In genomic region chr11:560305-561147, GRCh38 we compare ENCODE assay signal across 8 cellular contexts. TPM values are rescaled to one million over a fixed set of nuclear protein-coding genes. Genes with fewer than 3 reads are reported as not detected.
DNase-seq lines count a peak whose midpoint lies in the region; ATAC-seq and TF ChIP-seq lines count a peak whose summit lies in the region.

A gene with protein sequence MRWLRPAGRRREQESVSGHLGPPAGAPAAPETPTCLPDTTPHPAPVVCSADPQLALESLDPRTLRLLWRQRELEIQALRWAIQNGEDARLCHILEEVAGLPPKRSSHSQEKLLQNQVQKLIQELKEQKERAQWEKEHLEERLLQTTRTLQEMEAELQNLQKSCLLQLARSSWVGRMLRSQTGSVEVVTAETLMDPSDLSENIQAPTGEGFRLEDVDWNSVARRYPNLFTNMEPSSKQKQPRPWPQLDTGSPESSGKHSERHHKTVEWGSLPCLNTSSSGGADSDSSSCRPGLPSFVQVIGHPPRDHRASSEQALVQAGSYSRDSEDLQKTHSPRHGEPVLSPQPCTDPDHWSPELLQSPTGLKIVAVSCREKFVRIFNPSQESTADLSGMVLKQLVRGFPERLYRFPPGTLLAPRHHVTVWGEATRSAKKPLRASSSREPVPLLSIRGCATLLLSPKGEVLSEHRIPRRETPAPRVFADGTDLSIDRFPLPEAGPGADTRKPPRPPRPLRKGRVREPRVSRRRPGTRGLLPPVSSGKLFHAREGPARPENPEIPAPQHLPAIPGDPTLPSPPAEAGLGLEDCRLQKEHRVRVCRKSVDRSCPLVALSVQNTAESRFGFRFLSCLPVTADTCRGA (minus strand): TSS chr11:560738. CDS start chr11:560716, 22 bp downstream.
A gene with protein sequence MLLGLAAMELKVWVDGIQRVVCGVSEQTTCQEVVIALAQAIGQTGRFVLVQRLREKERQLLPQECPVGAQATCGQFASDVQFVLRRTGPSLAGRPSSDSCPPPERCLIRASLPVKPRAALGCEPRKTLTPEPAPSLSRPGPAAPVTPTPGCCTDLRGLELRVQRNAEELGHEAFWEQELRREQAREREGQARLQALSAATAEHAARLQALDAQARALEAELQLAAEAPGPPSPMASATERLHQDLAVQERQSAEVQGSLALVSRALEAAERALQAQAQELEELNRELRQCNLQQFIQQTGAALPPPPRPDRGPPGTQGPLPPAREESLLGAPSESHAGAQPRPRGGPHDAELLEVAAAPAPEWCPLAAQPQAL (plus strand): TSS chr11:560970. CDS start chr11:561769, 799 bp downstream.

- no peaks in the 10 kb centered on the region for H3K9me3 ChIP-seq in liver (ENCODE audit: control insufficient read depth in 4 of 4, low read length in 3 of 4)

- peaks cover 15% of the 10 kb centered on the region for H3K27me3 Mint-ChIP-seq in activated CD4-positive, alpha-beta T cell treated with anti-CD3 and anti-CD28 coated beads, Interleukin-2, amount 10 ng/mL, durations not matched to agents 24 days and 14 days
- peaks cover 41% of the 10 kb centered on the region for H3K27me3 Mint-ChIP-seq in dendritic cell treated with granulocyte-macrophage colony-stimulating factor and Interleukin-4, amounts not matched to agents 40 ng/mL and 50 ng/mL, for 4 days

- peak within 1 kb of the TSS; percentile 92 for H3K4me3 Mint-ChIP-seq in activated CD4-positive, alpha-beta T cell treated with anti-CD3 and anti-CD28 coated beads, Interleukin-2, amount 10 ng/mL, durations not matched to agents 24 days and 14 days
- H3K4me3 Mint-ChIP-seq in dendritic cell treated with granulocyte-macrophage colony-stimulating factor and Interleukin-4, amounts not matched to agents 40 ng/mL and 50 ng/mL, for 4 days: peak within 1 kb of the TSS; percentile 78

- H3K4me1 Mint-ChIP-seq in activated CD4-positive, alpha-beta T cell treated with anti-CD3 and anti-CD28 coated beads, Interleukin-2, amount 10 ng/mL, durations not matched to agents 24 days and 14 days: peaks cover 11% of the 10 kb centered on the region
- H3K4me1 Mint-ChIP-seq in dendritic cell treated with granulocyte-macrophage colony-stimulating factor and Interleukin-4, amounts not matched to agents 40 ng/mL and 50 ng/mL, for 4 days (ENCODE audit: low read depth): peaks cover 39% of the 10 kb centered on the region

- H3K36me3 ChIP-seq in liver (ENCODE audit: control insufficient read depth in 4 of 4, insufficient read depth in 3 of 4, low read depth in 1 of 4, low read length in 3 of 4): peaks cover 0 to 8% (median 6%) of the 10 kb centered on the region in 4 donors

- WGBS in liver: 2% methylated on average over 95 of the region's 95 CpGs

- TF ChIP-seq CTCF in liver (IDR thresholded peaks at IDR 0.05; ENCODE audit: low read depth, low read length, missing input control): no peak

- intact Hi-C loops in activated CD4-positive, alpha-beta T cell treated with anti-CD3 and anti-CD28 coated beads, Interleukin-2, amount 10 ng/mL, durations not matched to agents 24 days and 14 days (cut with micrococcal nuclease): loop anchor here (2.0 kb wide), 1 partner anchor 16 kb away; the partner anchor contains the start of gene PHRF1
- intact Hi-C loops in dendritic cell treated with granulocyte-macrophage colony-stimulating factor and Interleukin-4, amounts not matched to agents 40 ng/mL and 50 ng/mL, for 4 days (cut with micrococcal nuclease): no loop called here

- no peaks in the 10 kb centered on the region for H3K27me3 ChIP-seq in liver (ENCODE audit: control insufficient read depth in 4 of 4, insufficient read depth in 4 of 4, low read length in 3 of 4)

- TF ChIP-seq RAD21 in liver (IDR thresholded peaks at IDR 0.05): no peak

- H3K9ac ChIP-seq in liver (ENCODE audit: low read depth in 1 of 2, low read length in 2 of 2): peak within 1 kb of the TSS; percentile 1 to 51

- H3K9me3 Mint-ChIP-seq in activated CD4-positive, alpha-beta T cell treated with anti-CD3 and anti-CD28 coated beads, Interleukin-2, amount 10 ng/mL, durations not matched to agents 24 days and 14 days: no peaks in the 10 kb centered on the region
- no peaks in the 10 kb centered on the region for H3K9me3 Mint-ChIP-seq in dendritic cell treated with granulocyte-macrophage colony-stimulating factor and Interleukin-4, amounts not matched to agents 40 ng/mL and 50 ng/mL, for 4 days

- H3K4me3 ChIP-seq in liver (ENCODE audit: low read depth in 1 of 3, low read length in 3 of 3): peak within 1 kb of the TSS; percentile 65 to 95 (median 67)

- peak within 1 kb of the TSS; percentile 88 to 93 for H3K27ac ChIP-seq in liver (ENCODE audit: low read depth in 1 of 2, low read length in 2 of 2)

- peaks cover 9% of the 10 kb centered on the region for H3K36me3 Mint-ChIP-seq in activated CD4-positive, alpha-beta T cell treated with anti-CD3 and anti-CD28 coated beads, Interleukin-2, amount 10 ng/mL, durations not matched to agents 24 days and 14 days (ENCODE audit: low read depth)
- peaks cover 26% of the 10 kb centered on the region for H3K36me3 Mint-ChIP-seq in dendritic cell treated with granulocyte-macrophage colony-stimulating factor and Interleukin-4, amounts not matched to agents 40 ng/mL and 50 ng/mL, for 4 days (ENCODE audit: low read depth)

- H3K4me1 ChIP-seq in liver (ENCODE audit: control insufficient read depth in 4 of 4, insufficient read depth in 4 of 4, low read length in 3 of 4): peaks cover 17 to 30% (median 22%) of the 10 kb centered on the region in 4 donors

- ATAC-seq in GM19043 (IDR thresholded peaks at IDR 0.05; ENCODE audit: low read depth, unreplicated experiment) (peak; percentile 74), HG03342 (IDR thresholded peaks at IDR 0.05; ENCODE audit: unreplicated experiment) (peak; percentile 76)

- peak within 1 kb of the TSS; percentile 72 for H3K27ac Mint-ChIP-seq in activated CD4-positive, alpha-beta T cell treated with anti-CD3 and anti-CD28 coated beads, Interleukin-2, amount 10 ng/mL, durations not matched to agents 24 days and 14 days
- peak within 1 kb of the TSS; percentile 62 for H3K27ac Mint-ChIP-seq in dendritic cell treated with granulocyte-macrophage colony-stimulating factor and Interleukin-4, amounts not matched to agents 40 ng/mL and 50 ng/mL, for 4 days

- DNase-seq in AG20443 (ENCODE audit: low spot score): peak; percentile 98
- DNase-seq in NCI-H510A (lab: John Stamatoyannopoulos, UW): peak; percentile 77
- DNase-seq in activated CD4-positive, alpha-beta T cell treated with anti-CD3 and anti-CD28 coated beads, Interleukin-2, amount 10 ng/mL, durations not matched to agents 24 days and 14 days: peak; percentile 99
- DNase-seq in stimulated activated CD4-positive, alpha-beta T cell treated with anti-CD3 and anti-CD28 coated beads, Interleukin-2, amount 100 ng/mL, for 48 hours: peak; percentile 95 to 97

TF ChIP-seq in liver, 16 proteins besides CTCF, POLR2A, EP300 and RAD21:
- TF ChIP-seq YY1 (IDR thresholded peaks at IDR 0.05): no peak
- TF ChIP-seq SP1 (IDR thresholded peaks at IDR 0.05): peak; percentile 45
- no peak for TF ChIP-seq GABPA (IDR thresholded peaks at IDR 0.05 in 1 of 2, conservative IDR thresholded peaks at IDR 0.05 in 1 of 2)
- TF ChIP-seq, protein P1, sequence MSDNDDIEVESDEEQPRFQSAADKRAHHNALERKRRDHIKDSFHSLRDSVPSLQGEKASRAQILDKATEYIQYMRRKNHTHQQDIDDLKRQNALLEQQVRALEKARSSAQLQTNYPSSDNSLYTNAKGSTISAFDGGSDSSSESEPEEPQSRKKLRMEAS (IDR thresholded peaks at IDR 0.05): no peak
- TF ChIP-seq RXRA (IDR thresholded peaks at IDR 0.05): no peak

RNA-seq across cellular contexts. Expression of the first gene that starts in this region (rescaled TPM):
- total RNA-seq in activated CD4-positive, alpha-beta T cell treated with anti-CD3 and anti-CD28 coated beads, Interleukin-2, amount 10 ng/mL, durations not matched to agents 24 days and 14 days: 0.47 and 1.1 TPM in 2 replicates
- total RNA-seq in liver: 1 to 10 TPM; 1.2 to 2.9 TPM
- 1 to 10 TPM; 1.6 to 4.6 TPM for polyA plus RNA-seq in liver

RNA-seq across cellular contexts. Expression of the second gene that starts in this region (rescaled TPM):
- total RNA-seq in activated CD4-positive, alpha-beta T cell treated with anti-CD3 and anti-CD28 coated beads, Interleukin-2, amount 10 ng/mL, durations not matched to agents 24 days and 14 days: 21.8 and 23.1 TPM in 2 replicates
- 10 to 100 TPM; 11.5 to 35.5 TPM for total RNA-seq in liver
- 10 to 100 TPM; 38.3 to 50.4 TPM for polyA plus RNA-seq in liver

Comparison
In these comparisons a context has a peak if more than half of its experiments do, and no peak if none do; other contexts are left out.
1. Peak in every context shown above with its lines: DNase-seq, ATAC-seq, H3K4me3 ChIP-seq and H3K27ac ChIP-seq.